In genomic region chr5:145437627-145438026, GRCh38 we compare ENCODE assay signal across 26 cellular contexts.
"Had no signal": no experiment of that assay in that cellular context is flagged by ENCODE, and none has a peak within 500 bp of the region (broad histone marks: within the 10 kb centered on the region; RNA-seq: fewer than 3 reads in every experiment).

No MANE protein-coding gene starts in this region.

- H3K4me1 ChIP-seq: colonic mucosa, gastrocnemius medialis, heart right ventricle, left lung, lower lobe of right lung had no signal

- H3K4me3 ChIP-seq: colonic mucosa, esophagus squamous epithelium, gastrocnemius medialis, heart right ventricle, left lung, lower lobe of right lung, mucosa of descending colon had no signal

- FAIRE-seq: endometrium, islet of Langerhans, keratinocyte had no signal

- H3K36me3 ChIP-seq: colonic mucosa, esophagus squamous epithelium, gastrocnemius medialis, heart right ventricle, left lung, lower lobe of right lung had no signal

- H3K27me3 ChIP-seq: colonic mucosa, esophagus squamous epithelium, gastrocnemius medialis, heart right ventricle, left lung had no signal

- DNase-seq: colonic mucosa; cortex of kidney; effector CD8-positive, alpha-beta T cell; effector memory CD8-positive, alpha-beta T cell; endodermal cell; erythroblast; esophagus squamous epithelium; foreskin fibroblast; foreskin melanocyte; gastrocnemius medialis; glutamatergic neuron; head of caudate nucleus; heart right ventricle; hippocampal formation; left cardiac atrium; left lung; left ventricle myocardium superior; lower lobe of right lung; mesenchymal stem cell; mucosa of descending colon; naive B cell had no signal

- H3K9me3 ChIP-seq: colonic mucosa, esophagus squamous epithelium, gastrocnemius medialis, mucosa of descending colon had no signal

- H3K27ac ChIP-seq: colonic mucosa, epithelial cell of prostate, esophagus squamous epithelium, gastrocnemius medialis, heart right ventricle, left lung, lower lobe of right lung had no signal

- ATAC-seq: effector memory CD8-positive, alpha-beta T cell; esophagus mucosa; gastrocnemius medialis; heart right ventricle; left cardiac atrium; left lung; left ventricle myocardium superior; lower lobe of right lung; mucosa of descending colon had no signal
